Comparison of ENCODE assay signal across 9 cellular contexts in the genomic region with DNA sequence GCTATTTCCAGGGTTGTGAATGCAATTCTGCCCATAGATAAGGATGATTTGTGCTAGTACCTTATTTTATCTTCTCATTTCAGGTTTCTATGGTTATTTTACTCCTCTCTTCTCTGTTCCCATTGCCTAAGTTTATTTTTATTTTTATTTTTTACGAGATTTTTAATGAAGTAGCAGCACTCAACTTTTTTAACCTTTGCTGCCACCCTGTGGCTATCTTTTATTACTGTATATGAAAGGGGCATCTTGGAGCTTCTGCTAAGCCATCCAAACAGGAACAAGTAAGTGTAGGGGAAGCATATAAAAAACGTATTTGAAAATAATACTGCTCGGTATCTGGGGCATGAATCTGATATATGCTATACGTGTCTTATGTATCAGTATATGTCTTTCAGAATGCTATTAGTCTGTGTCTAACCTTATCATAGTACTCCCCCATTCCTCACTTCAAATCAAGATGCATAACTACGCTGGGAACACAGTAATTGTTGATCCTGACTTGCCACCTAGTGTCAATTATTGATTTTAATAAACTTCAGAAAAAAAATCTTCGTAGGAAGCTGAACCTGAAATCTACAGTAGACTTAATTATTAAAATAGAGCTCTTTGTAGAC.
DNase-seq lines count a peak whose midpoint lies in the region; ATAC-seq, FAIRE-seq and TF ChIP-seq lines count a peak whose summit lies in the region.
"Had no signal": no experiment of that assay in that cellular context is flagged by ENCODE, and none has a peak within 500 bp of the region (broad histone marks: within the 10 kb centered on the region; RNA-seq: fewer than 3 reads in every experiment).

No MANE protein-coding gene starts in this region.

- in situ Hi-C loops in GM23248 (cut with MboI), result loop anchor here (25.0 kb wide), 1 partner anchor 362 kb away; the partner anchor contains the start of gene RIMKLB

- H3K4me1 ChIP-seq in GM23248 (ENCODE audit: insufficient read depth), result no peaks in the 10 kb centered on the region
- H3K4me1 ChIP-seq in endothelial cell of umbilical vein (ENCODE audit: control insufficient read depth, extremely low read depth, insufficient read depth, low read length), result no peaks in the 10 kb centered on the region

- H3K36me3 ChIP-seq in GM23248 (ENCODE audit: low read depth) (no peaks in the 10 kb centered on the region), endothelial cell of umbilical vein (ENCODE audit: control insufficient read depth in 2 of 2, extremely low read depth in 1 of 2, insufficient read depth in 2 of 2, low read length in 2 of 2) (no peaks in the 10 kb centered on the region)

- TF ChIP-seq CTCF in CD4-positive, alpha-beta T cell (IDR thresholded peaks at IDR 0.05), result peak; percentile 74
- TF ChIP-seq CTCF in endothelial cell of umbilical vein (IDR thresholded peaks at IDR 0.05; ENCODE audit: extremely low read depth in 1 of 2, insufficient read depth in 1 of 2, low read depth in 1 of 2, low read length in 2 of 2), result peak; percentile 13 to 27
- peak; percentile 53 to 61 (median 61) for TF ChIP-seq CTCF in nephron (IDR thresholded peaks at IDR 0.05; ENCODE audit: unreplicated experiment in 3 of 3)

- H3K4me1 Mint-ChIP-seq in CD4-positive, alpha-beta T cell (ENCODE audit: low read depth), result peaks cover 27% of the 10 kb centered on the region
- peaks cover 14% of the 10 kb centered on the region for H3K4me1 Mint-ChIP-seq in nephron

- intact Hi-C loops in CD4-positive, alpha-beta T cell (cut with DNase I, micrococcal nuclease), result loop anchor here (1.0 to 5.0 kb wide), 8 partner anchors 10 to 505 kb away; partner anchors contain the start of gene RIMKLB (in 1 of the 2)
- intact Hi-C loops in endothelial cell of umbilical vein (cut with micrococcal nuclease), result loop anchor here (1.0 to 2.0 kb wide), 4 partner anchors 159 to 505 kb away; no protein-coding TSS in a partner anchor

- no peaks in the 10 kb centered on the region for H3K27me3 ChIP-seq in CD4-positive, alpha-beta T cell (ENCODE audit: control insufficient read depth, insufficient read depth, low read length)
- peaks cover 21% of the 10 kb centered on the region; the same call in 1 of the 2 replicates for H3K27me3 ChIP-seq in GM23248 (replicated peaks; ENCODE audit: insufficient read depth)
- H3K27me3 ChIP-seq in endothelial cell of umbilical vein (ENCODE audit: control insufficient read depth in 2 of 2, insufficient read depth in 2 of 2, low read length in 2 of 2), result peaks cover 5 to 13% of the 10 kb centered on the region in 2 experiments

- no peaks in the 10 kb centered on the region for H3K36me3 Mint-ChIP-seq in CD4-positive, alpha-beta T cell (ENCODE audit: low read depth)
- no peaks in the 10 kb centered on the region for H3K36me3 Mint-ChIP-seq in nephron (ENCODE audit: low read depth)

- H3K9me1 ChIP-seq in endothelial cell of umbilical vein (replicated peaks; ENCODE audit: control insufficient read depth, extremely low read depth, insufficient read depth, low read length), result no peaks in the 10 kb centered on the region

- no peak overlapping the region for H3K4me3 Mint-ChIP-seq in CD4-positive, alpha-beta T cell
- no peak overlapping the region for H3K4me3 Mint-ChIP-seq in nephron

- WGBS in GM23248 (ENCODE audit: low coverage in 1 of 2, low lambda C conversion rate in 2 of 2, missing lambda C conversion rate in 2 of 2), 2 experiments, result 16 to 18% methylated on average over 6 of the region's 6 CpGs

- H3K9me2 ChIP-seq in GM23248 (ENCODE audit: insufficient read depth), result no peaks in the 10 kb centered on the region

- H3F3A ChIP-seq in GM23248 (ENCODE audit: insufficient read depth), result no peaks in the 10 kb centered on the region

- FAIRE-seq in RCC 7860 (lab: Jason Lieb, UNC), result peak; percentile 26
- FAIRE-seq in endothelial cell of umbilical vein (lab: Jason Lieb, UNC), result peak; percentile 47

- H2AFZ ChIP-seq in GM23248, result no peak overlapping the region
- no peak overlapping the region for H2AFZ ChIP-seq in endothelial cell of umbilical vein (ENCODE audit: low read depth, low read length)

- no peaks in the 10 kb centered on the region for H3K9me3 ChIP-seq in CD4-positive, alpha-beta T cell (ENCODE audit: control insufficient read depth, low read length)
- H3K9me3 ChIP-seq in GM23248 (ENCODE audit: low read depth) (no peaks in the 10 kb centered on the region), endothelial cell of umbilical vein (replicated peaks; ENCODE audit: control insufficient read depth, insufficient read depth, low read length) (no peaks in the 10 kb centered on the region)

- dilution Hi-C loops in endothelial cell of umbilical vein (cut with MboI; ENCODE audit: extremely low pct_ligation_motif_present, low sequenced_read_pairs), result no loop called here

- peak; percentile 85 for ATAC-seq in CD4-positive, alpha-beta T cell (ENCODE audit: poor library complexity)
- no peak for ATAC-seq in GM21529 (IDR thresholded peaks at IDR 0.05; ENCODE audit: unreplicated experiment)

- POLR2A ChIA-PET in CD4-positive, alpha-beta T cell (lab: Charles Lee), result interaction anchor here (0.6 to 2.8 kb wide), 6 partner anchors 15 to 506 kb away, joined by 3 to 52 read pairs (median 5); partner anchors contain the start of gene M6PR
- POLR2A ChIA-PET in endothelial cell of umbilical vein (lab: Charles Lee), result interaction anchor here (0.5 kb wide), 1 partner anchor 383 kb away, joined by 5 read pairs; no protein-coding TSS in a partner anchor

- H3K4me3 ChIP-seq in GM23248 (no peak overlapping the region), endothelial cell of umbilical vein (replicated peaks in 1 of 3; ENCODE audit: insufficient read depth in 1 of 3, low read depth in 1 of 3, low read length in 3 of 3) (no peak overlapping the region)
- H3K4me3 ChIP-seq: skin epidermis had no signal

- DNase-seq in CD4-positive, alpha-beta T cell, result no peak
- peak; percentile 73 for DNase-seq in GM23248
- peak; percentile 7 for DNase-seq in RCC 7860 (ENCODE audit: low spot score)
- peak; percentile 62 for DNase-seq in endothelial cell of umbilical vein (ENCODE audit: low read depth, low spot score)
- no peak for DNase-seq in NCI-H2029 (lab: John Stamatoyannopoulos, UW)
- DNase-seq in amygdala (lab: John Stamatoyannopoulos, UW), result no peak

- no peaks in the 10 kb centered on the region for H4K20me1 ChIP-seq in GM23248 (ENCODE audit: insufficient read depth)
- H4K20me1 ChIP-seq in endothelial cell of umbilical vein (replicated peaks; ENCODE audit: control insufficient read depth, extremely low read depth, insufficient read depth, low read length), result no peaks in the 10 kb centered on the region

- H3K4me2 ChIP-seq in GM23248 (ENCODE audit: unreplicated experiment) (no peak overlapping the region), endothelial cell of umbilical vein (ENCODE audit: insufficient read depth, low read length) (no peak overlapping the region)

- no peaks in the 10 kb centered on the region for H3K27me3 Mint-ChIP-seq in CD4-positive, alpha-beta T cell
- no peaks in the 10 kb centered on the region for H3K27me3 Mint-ChIP-seq in nephron (ENCODE audit: low read depth)

- H3K27ac ChIP-seq in CD4-positive, alpha-beta T cell (ENCODE audit: low read depth, low read length), result no peak overlapping the region
- H3K27ac ChIP-seq in GM23248 (no peak overlapping the region), endothelial cell of umbilical vein (ENCODE audit: insufficient read depth, low read depth, low read length) (no peak overlapping the region)
- H3K27ac ChIP-seq: skin epidermis had no signal

- H3K79me2 ChIP-seq in GM23248 (ENCODE audit: insufficient read depth), result no peaks in the 10 kb centered on the region
- no peaks in the 10 kb centered on the region for H3K79me2 ChIP-seq in endothelial cell of umbilical vein (ENCODE audit: control insufficient read depth, insufficient read depth, low read length)

- H3K9ac ChIP-seq in GM23248, result no peak overlapping the region
- no peak overlapping the region for H3K9ac ChIP-seq in endothelial cell of umbilical vein (replicated peaks; ENCODE audit: extremely low read depth, insufficient read depth, low read length)

- no peak for TF ChIP-seq POLR2A in endothelial cell of umbilical vein (IDR thresholded peaks at IDR 0.05; ENCODE audit: low read depth, low read length)

- H3K9me3 Mint-ChIP-seq in CD4-positive, alpha-beta T cell, result no peaks in the 10 kb centered on the region
- H3K9me3 Mint-ChIP-seq in nephron, result no peaks in the 10 kb centered on the region

- peak overlapping the region; percentile 15 for H3K27ac Mint-ChIP-seq in CD4-positive, alpha-beta T cell
- H3K27ac Mint-ChIP-seq in nephron, result no peak overlapping the region

- BruUV-seq in endothelial cell of umbilical vein (replicated peaks; lab: Mats Ljungman, UMichigan), result no TSS peak

- CTCF ChIA-PET in CD4-positive, alpha-beta T cell (lab: Charles Lee), result interaction anchor here (0.5 to 5.7 kb wide), 24 partner anchors 8 to 505 kb away, joined by 3 to 75 read pairs (median 6); partner anchors contain the start of gene M6PR
- CTCF ChIA-PET in endothelial cell of umbilical vein (lab: Charles Lee), result interaction anchor here (0.6 to 6.7 kb wide), 49 partner anchors 9 to 568 kb away, joined by 3 to 155 read pairs (median 4); partner anchors contain the start of genes M6PR and PHC1

TF ChIP-seq in endothelial cell of umbilical vein, 7 proteins besides CTCF, POLR2A, EP300 and RAD21:
- TF ChIP-seq POLR2AphosphoS5 (IDR thresholded peaks at IDR 0.05; ENCODE audit: insufficient read depth, low read depth, low read length) (no peak), GATA2 (IDR thresholded peaks at IDR 0.05; ENCODE audit: insufficient read depth, insufficient read length, low read depth, low read length) (no peak), MAX (IDR thresholded peaks at IDR 0.05; ENCODE audit: insufficient read depth, insufficient read length) (no peak)
TF ChIP-seq in endothelial cell of umbilical vein: peak in this region for 0.

Comparison
In these comparisons a context has a peak if more than half of its experiments do, and no peak if none do; other contexts are left out.
1. DNase-seq: peak in GM23248 (single experiment), RCC 7860 (single experiment) and endothelial cell of umbilical vein (single experiment); none in CD4-positive, alpha-beta T cell (0 of 10), NCI-H2029 (single experiment) and amygdala (0 of 56).
2. CTCF ChIP-seq: peak in every context shown above with its lines; median percentile 74 in CD4-positive, alpha-beta T cell; 61 in nephron; 20 in endothelial cell of umbilical vein.